23 cellular contexts compared by ENCODE assay signal in genomic region chr9:28207657-28208056, GRCh38.
DNase-seq lines count a peak whose midpoint lies in the region; ATAC-seq lines count a peak whose summit lies in the region.
"Had no signal": no experiment of that assay in that cellular context is flagged by ENCODE, and none has a peak within 500 bp of the region (broad histone marks: within the 10 kb centered on the region; RNA-seq: fewer than 3 reads in every experiment).

No MANE protein-coding gene starts in this region.

- intact Hi-C loops in head of caudate nucleus (cut with DNase I) = no loop called here

- ATAC-seq in GM18502 (IDR thresholded peaks at IDR 0.05; ENCODE audit: poor library complexity, unreplicated experiment) (peak; percentile 66), GM21529 (IDR thresholded peaks at IDR 0.05; ENCODE audit: unreplicated experiment) (peak; percentile 59), HG03432 (IDR thresholded peaks at IDR 0.05; ENCODE audit: unreplicated experiment) (peak; percentile 79), GM21619 (IDR thresholded peaks at IDR 0.05; ENCODE audit: unreplicated experiment) (no peak)
- ATAC-seq: activated CD8-positive, alpha-beta memory T cell treated with anti-CD3 and anti-CD28 coated beads, Interleukin-2, amount 10 ng/mL, durations not matched to agents 7 days and 5 days; activated naive CD8-positive, alpha-beta T cell treated with anti-CD3 and anti-CD28 coated beads, Interleukin-2, amount 50 U/mL, for 24 hours; left cardiac atrium; naive thymus-derived CD8-positive, alpha-beta T cell; right cardiac atrium; stimulated activated naive CD8-positive, alpha-beta T cell treated with anti-CD3 and anti-CD28 coated beads, Interleukin-15, Interleukin-2, amounts not matched to agents 100 U/mL and 50 U/mL, for 24 hours had no signal

- DNase-seq in NCI-H446 (lab: John Stamatoyannopoulos, UW) (peak; percentile 60 to 67), SW 1271 (lab: John Stamatoyannopoulos, UW) (no peak), head of caudate nucleus (no peak), activated gamma-delta T cell treated with Interleukin-2 at 50 U/mL for 16 hours (no peak)
- DNase-seq: activated B cell treated with CpG ODN at 0.5 μM for 24 hours; activated CD4-positive, alpha-beta T cell treated with anti-CD3 and anti-CD28 coated beads, Interleukin-2, amount 50 U/mL, for 1 hour; activated CD8-positive, alpha-beta memory T cell treated with anti-CD3 and anti-CD28 coated beads, Interleukin-2, amount 10 ng/mL, durations not matched to agents 7 days and 5 days; activated naive CD8-positive, alpha-beta T cell treated with anti-CD3 and anti-CD28 coated beads, Interleukin-2, amount 50 U/mL, for 24 hours; activated T-cell treated with anti-CD3 and anti-CD28 coated beads, Interleukin-2, amount 50 U/mL, for 48 hours; colonic mucosa; effector CD4-positive, alpha-beta T cell; hypothalamus; immature natural killer cell; left cardiac atrium; naive thymus-derived CD8-positive, alpha-beta T cell; NCI-H1436; right cardiac atrium; stimulated activated naive CD8-positive, alpha-beta T cell treated with anti-CD3 and anti-CD28 coated beads, Interleukin-15, Interleukin-2, amounts not matched to agents 100 U/mL and 50 U/mL, for 24 hours; testis had no signal

Comparison
In these comparisons a context has a peak if more than half of its experiments do, and no peak if none do; other contexts are left out.
1. DNase-seq: peak in NCI-H446 (2 of 2); none in SW 1271 (0 of 2), head of caudate nucleus (0 of 42) and activated gamma-delta T cell treated with Interleukin-2 at 50 U/mL for 16 hours (single experiment).